ENCODE assay signal across 1 cellular context in genomic region chr17:49439673-49440571, GRCh38.
TF ChIP-seq lines count a peak whose summit lies in the region.

No MANE protein-coding gene starts in this region.

TF ChIP-seq in HepG2, 621 proteins besides CTCF, POLR2A, EP300 and RAD21 (continued from another document):
- TF ChIP-seq RNF219 (CRISPR knock-in tag; IDR thresholded peaks at IDR 0.05) = no peak
- TF ChIP-seq, protein P1, sequence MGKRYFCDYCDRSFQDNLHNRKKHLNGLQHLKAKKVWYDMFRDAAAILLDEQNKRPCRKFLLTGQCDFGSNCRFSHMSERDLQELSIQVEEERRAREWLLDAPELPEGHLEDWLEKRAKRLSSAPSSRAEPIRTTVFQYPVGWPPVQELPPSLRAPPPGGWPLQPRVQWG (CRISPR knock-in tag; IDR thresholded peaks at IDR 0.05; ENCODE audit: borderline replicate concordance, low read depth) = no peak
- TF ChIP-seq PAX8 (CRISPR knock-in tag; IDR thresholded peaks at IDR 0.05; ENCODE audit: borderline replicate concordance) = no peak
- TF ChIP-seq STAG1 (CRISPR knock-in tag; IDR thresholded peaks at IDR 0.05) = no peak
- TF ChIP-seq ATF2 (CRISPR knock-in tag; IDR thresholded peaks at IDR 0.05) = no peak
- TF ChIP-seq SP4 (CRISPR knock-in tag; IDR thresholded peaks at IDR 0.05) = no peak
- TF ChIP-seq, protein P2, sequence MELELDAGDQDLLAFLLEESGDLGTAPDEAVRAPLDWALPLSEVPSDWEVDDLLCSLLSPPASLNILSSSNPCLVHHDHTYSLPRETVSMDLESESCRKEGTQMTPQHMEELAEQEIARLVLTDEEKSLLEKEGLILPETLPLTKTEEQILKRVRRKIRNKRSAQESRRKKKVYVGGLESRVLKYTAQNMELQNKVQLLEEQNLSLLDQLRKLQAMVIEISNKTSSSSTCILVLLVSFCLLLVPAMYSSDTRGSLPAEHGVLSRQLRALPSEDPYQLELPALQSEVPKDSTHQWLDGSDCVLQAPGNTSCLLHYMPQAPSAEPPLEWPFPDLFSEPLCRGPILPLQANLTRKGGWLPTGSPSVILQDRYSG (CRISPR knock-in tag; IDR thresholded peaks at IDR 0.05) = no peak
- TF ChIP-seq SYNCRIP (IDR thresholded peaks at IDR 0.05; ENCODE audit: insufficient read depth, low read depth, low read length) = no peak
- TF ChIP-seq ZMYM3 (CRISPR knock-in tag; IDR thresholded peaks at IDR 0.05) = 0 out of 2 replicates have a peak, but pooled peaks have one; percentile 9
- peak; percentile 31 for TF ChIP-seq TEAD3 (CRISPR knock-in tag; optimal IDR thresholded peaks at IDR 0.05; ENCODE audit: borderline replicate concordance)
- no peak for TF ChIP-seq MED8 (CRISPR knock-in tag; IDR thresholded peaks at IDR 0.05; ENCODE audit: insufficient replicate concordance)
- no peak for TF ChIP-seq MBD4 (IDR thresholded peaks at IDR 0.05; ENCODE audit: borderline replicate concordance, low read length)
- TF ChIP-seq CCDC6 (CRISPR knock-in tag; IDR thresholded peaks at IDR 0.05) = no peak
- no peak for TF ChIP-seq AGO2 (optimal IDR thresholded peaks at IDR 0.05; ENCODE audit: low read depth, low read length)
- TF ChIP-seq ZFP36 (IDR thresholded peaks at IDR 0.05; ENCODE audit: borderline replicate concordance, low read depth, low read length, partially characterized antibody) = peak; percentile 37
- no peak for TF ChIP-seq TSC22D2 (CRISPR knock-in tag; IDR thresholded peaks at IDR 0.05; ENCODE audit: borderline replicate concordance)
TF ChIP-seq in HepG2: peak in this region for 6.
